1 cellular context compared by ENCODE assay signal in genomic region chr3:113825090-113825489, GRCh38.
TF ChIP-seq lines count a peak whose summit lies in the region.

No MANE protein-coding gene starts in this region.

TF ChIP-seq in GM12878, 131 proteins besides CTCF, POLR2A, EP300 and RAD21 (continued from another document and continues in another):
- TF ChIP-seq PKNOX1 (IDR thresholded peaks at IDR 0.05) (peak; percentile 89), ZBTB4 (CRISPR knock-in tag; IDR thresholded peaks at IDR 0.05) (no peak), POLR2AphosphoS2 (IDR thresholded peaks at IDR 0.05; ENCODE audit: low read depth, low read length) (no peak), BCL11A (IDR thresholded peaks at IDR 0.05; ENCODE audit: low read depth, low read length) (peak; percentile 76; the same call in 1 of the 2 replicates), RBBP5 (conservative IDR thresholded peaks at IDR 0.05) (no peak), BMI1 (IDR thresholded peaks at IDR 0.05; ENCODE audit: borderline replicate concordance) (no peak), EZH2 (IDR thresholded peaks at IDR 0.05; ENCODE audit: borderline replicate concordance, control insufficient read depth, low read depth, low read length) (no peak), TBL1XR1 (IDR thresholded peaks at IDR 0.05; ENCODE audit: low read depth, low read length) (no peak), ZZZ3 (IDR thresholded peaks at IDR 0.05; ENCODE audit: control insufficient read depth, insufficient read length, low read depth) (no peak), E2F8 (IDR thresholded peaks at IDR 0.05; ENCODE audit: low read depth, partially characterized antibody) (no peak), JUND (IDR thresholded peaks at IDR 0.05; ENCODE audit: low read depth, low read length) (no peak), IKZF1 (conservative IDR thresholded peaks at IDR 0.05) (peak; percentile 87), ZNF207 (IDR thresholded peaks at IDR 0.05; ENCODE audit: borderline replicate concordance) (no peak), CREB1 (IDR thresholded peaks at IDR 0.05; ENCODE audit: low read depth) (peak; percentile 56; the same call in 1 of the 2 replicates), ZBED1 (IDR thresholded peaks at IDR 0.05; ENCODE audit: borderline replicate concordance) (no peak), PRDM15 (CRISPR knock-in tag; IDR thresholded peaks at IDR 0.05) (no peak), WRNIP1 (IDR thresholded peaks at IDR 0.05; ENCODE audit: borderline replicate concordance, low read depth, low read length) (no peak), ZNF622 (IDR thresholded peaks at IDR 0.05) (no peak), SUZ12 (IDR thresholded peaks at IDR 0.05; ENCODE audit: unreplicated experiment) (no peak), CBX3 (IDR thresholded peaks at IDR 0.05; ENCODE audit: borderline replicate concordance, low read depth) (no peak), GABPA (IDR thresholded peaks at IDR 0.05; ENCODE audit: low read depth) (no peak), NFIC (IDR thresholded peaks at IDR 0.05; ENCODE audit: low read depth, low read length) (peak; percentile 84), ZNF592 (IDR thresholded peaks at IDR 0.05) (no peak), HDGF (IDR thresholded peaks at IDR 0.05) (no peak), PBX3 (IDR thresholded peaks at IDR 0.05; ENCODE audit: insufficient replicate concordance, low read depth, low read length) (peak; percentile 92), ZBTB11 (CRISPR knock-in tag; IDR thresholded peaks at IDR 0.05) (no peak), ZNF24 (IDR thresholded peaks at IDR 0.05) (no peak), RELB (IDR thresholded peaks at IDR 0.05; ENCODE audit: low read depth) (peak; percentile 89), CREM (IDR thresholded peaks at IDR 0.05; ENCODE audit: low read depth) (peak; percentile 68), CBX5 (IDR thresholded peaks at IDR 0.05; ENCODE audit: low read depth) (0 out of 2 replicates have a peak, but pooled peaks have one; percentile 21), MLLT1 (IDR thresholded peaks at IDR 0.05) (0 out of 2 replicates have a peak, but pooled peaks have one; percentile 26), TCF12 (IDR thresholded peaks at IDR 0.05; ENCODE audit: low read depth, low read length) (0 out of 2 replicates have a peak, but pooled peaks have one; percentile 8)
